9 cellular contexts compared by ENCODE assay signal in the genomic region with DNA sequence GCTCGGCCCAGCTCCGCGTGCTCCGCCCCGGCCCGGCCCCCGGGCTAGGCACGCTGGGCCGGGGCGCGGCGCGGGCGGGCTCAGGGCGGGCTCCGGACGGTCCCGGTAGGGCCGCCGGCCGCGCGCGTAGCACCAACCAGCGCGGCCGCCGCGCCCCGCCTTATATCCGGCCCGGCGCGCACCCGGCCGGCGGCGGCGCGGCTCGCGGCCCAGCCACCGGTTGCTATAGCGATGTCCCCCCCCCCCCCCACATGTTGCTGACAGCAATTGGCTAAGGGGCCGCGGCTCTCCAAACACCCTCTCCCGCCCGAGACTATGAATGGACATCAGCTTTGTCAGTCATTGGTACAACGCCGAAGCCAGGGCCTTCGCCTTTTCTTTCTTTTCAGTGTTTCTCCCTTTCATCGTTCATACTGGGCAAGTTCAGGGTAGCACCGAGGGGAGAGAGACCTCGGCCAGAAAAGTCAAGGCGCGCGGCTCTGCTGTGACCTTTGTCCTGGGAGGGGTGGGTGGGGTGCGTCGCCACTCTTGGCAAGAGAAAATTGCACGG.
DNase-seq lines count a peak whose midpoint lies in the region; ATAC-seq and TF ChIP-seq lines count a peak whose summit lies in the region.
"Had no signal": no experiment of that assay in that cellular context is flagged by ENCODE, and none has a peak within 500 bp of the region (broad histone marks: within the 10 kb centered on the region; RNA-seq: fewer than 3 reads in every experiment).

No MANE protein-coding gene starts in this region.

- no peaks in the 10 kb centered on the region for H3K36me3 Mint-ChIP-seq in mesothelial cell of epicardium
- no peaks in the 10 kb centered on the region for H3K36me3 Mint-ChIP-seq in activated T-helper 1 cell treated with anti-CD3 and anti-CD28 coated beads, Interleukin-12 subunit alpha, Interleukin-12 subunit beta, Interleukin-2, Interleukin-4 antibody, amounts not matched to agents 30 ng/mL and 10 ng/mL and 1 ng/mL, durations not matched to agents 14 hours and 24 hours and 36 hours (ENCODE audit: low read depth)

- peaks cover 2% of the 10 kb centered on the region for H3K4me1 Mint-ChIP-seq in mesothelial cell of epicardium
- no peaks in the 10 kb centered on the region for H3K4me1 Mint-ChIP-seq in activated T-helper 1 cell treated with anti-CD3 and anti-CD28 coated beads, Interleukin-12 subunit alpha, Interleukin-12 subunit beta, Interleukin-2, Interleukin-4 antibody, amounts not matched to agents 30 ng/mL and 10 ng/mL and 1 ng/mL, durations not matched to agents 14 hours and 24 hours and 36 hours (ENCODE audit: low read depth)

- H3K27ac ChIP-seq in transverse colon = peak overlapping the region; percentile 12 to 37 (median 22)
- H3K27ac ChIP-seq: KMS-11 had no signal

- H3K27me3 ChIP-seq in transverse colon = peaks cover 95% of the 10 kb centered on the region

- DNase-seq in ELF-1 (ENCODE audit: low read depth, low spot score) = peak; percentile 81
- DNase-seq in NCI-H2196 treated with DMSO at 0.1 percent for 48 hours (lab: John Stamatoyannopoulos, UW; ENCODE audit: unreplicated experiment) = peak; percentile 54
- DNase-seq in dermis blood vessel endothelial cell = peak; percentile 67
- no peak for DNase-seq in mesothelial cell of epicardium (ENCODE audit: low spot score in 2 of 2, unreplicated experiment in 2 of 2)
- DNase-seq in transverse colon = peak; percentile 21
- no peak for DNase-seq in activated T-helper 1 cell treated with anti-CD3 and anti-CD28 coated beads, Interleukin-12 subunit alpha, Interleukin-12 subunit beta, Interleukin-2, Interleukin-4 antibody, amounts not matched to agents 30 ng/mL and 10 ng/mL and 1 ng/mL, durations not matched to agents 14 hours and 24 hours and 36 hours (ENCODE audit: low spot score)

- WGBS in transverse colon (ENCODE audit: low coverage in 1 of 2), 2 donors = 2% methylated on average over 51 of the region's 60 CpGs; no CpG with 5 or more reads in 1 of the 2 donors

- H3K27ac Mint-ChIP-seq in mesothelial cell of epicardium = no peak overlapping the region
- H3K27ac Mint-ChIP-seq in activated T-helper 1 cell treated with anti-CD3 and anti-CD28 coated beads, Interleukin-12 subunit alpha, Interleukin-12 subunit beta, Interleukin-2, Interleukin-4 antibody, amounts not matched to agents 30 ng/mL and 10 ng/mL and 1 ng/mL, durations not matched to agents 14 hours and 24 hours and 36 hours = no peak overlapping the region

- no peak for TF ChIP-seq POLR2A in transverse colon (IDR thresholded peaks at IDR 0.05)

- intact Hi-C loops in transverse colon (cut with DNase I; ENCODE audit: low total_unique reads) = no loop called here
- intact Hi-C loops in activated T-helper 1 cell treated with anti-CD3 and anti-CD28 coated beads, Interleukin-12 subunit alpha, Interleukin-12 subunit beta, Interleukin-2, Interleukin-4 antibody, amounts not matched to agents 30 ng/mL and 10 ng/mL and 1 ng/mL, durations not matched to agents 14 hours and 24 hours and 36 hours (cut with micrococcal nuclease) = loop anchor here (2.0 to 5.0 kb wide), 2 partner anchors 680 to 1879 kb away; a partner anchor contains a TSS

- ATAC-seq in GM18907 (IDR thresholded peaks at IDR 0.05; ENCODE audit: unreplicated experiment) (no peak), GM18511 (IDR thresholded peaks at IDR 0.05; ENCODE audit: unreplicated experiment) (no peak)

- H3K4me3 ChIP-seq in transverse colon = peak overlapping the region in 3 of 4 donors; percentile 25 to 45 (median 41)

- in situ Hi-C loops in transverse colon (cut with MboI; ENCODE audit: low pct_ligation_motif_present in 1 of 4, low pct_unique_long_range_greater_than_20kb in 1 of 4, low sequenced_read_pairs in 3 of 4) = no loop called here

- H3K36me3 ChIP-seq in transverse colon = no peaks in the 10 kb centered on the region

- no peak for TF ChIP-seq EP300 in transverse colon (IDR thresholded peaks at IDR 0.05; ENCODE audit: low read depth)

- peaks cover 3% of the 10 kb centered on the region for H3K9me3 Mint-ChIP-seq in mesothelial cell of epicardium
- no peaks in the 10 kb centered on the region for H3K9me3 Mint-ChIP-seq in activated T-helper 1 cell treated with anti-CD3 and anti-CD28 coated beads, Interleukin-12 subunit alpha, Interleukin-12 subunit beta, Interleukin-2, Interleukin-4 antibody, amounts not matched to agents 30 ng/mL and 10 ng/mL and 1 ng/mL, durations not matched to agents 14 hours and 24 hours and 36 hours

- peaks cover 82% of the 10 kb centered on the region for H3K27me3 Mint-ChIP-seq in mesothelial cell of epicardium (ENCODE audit: low read depth)
- peaks cover 57% of the 10 kb centered on the region for H3K27me3 Mint-ChIP-seq in activated T-helper 1 cell treated with anti-CD3 and anti-CD28 coated beads, Interleukin-12 subunit alpha, Interleukin-12 subunit beta, Interleukin-2, Interleukin-4 antibody, amounts not matched to agents 30 ng/mL and 10 ng/mL and 1 ng/mL, durations not matched to agents 14 hours and 24 hours and 36 hours (ENCODE audit: insufficient read depth)

- TF ChIP-seq CTCF in mesothelial cell of epicardium (IDR thresholded peaks at IDR 0.05; ENCODE audit: unreplicated experiment) (no peak), transverse colon (IDR thresholded peaks at IDR 0.05) (no peak)

- H3K9me3 ChIP-seq in transverse colon = no peaks in the 10 kb centered on the region

- H3K4me3 Mint-ChIP-seq in mesothelial cell of epicardium = peak overlapping the region; percentile 37
- no peak overlapping the region for H3K4me3 Mint-ChIP-seq in activated T-helper 1 cell treated with anti-CD3 and anti-CD28 coated beads, Interleukin-12 subunit alpha, Interleukin-12 subunit beta, Interleukin-2, Interleukin-4 antibody, amounts not matched to agents 30 ng/mL and 10 ng/mL and 1 ng/mL, durations not matched to agents 14 hours and 24 hours and 36 hours

- H3K4me1 ChIP-seq in transverse colon = peaks cover 0 to 38% (median 30%) of the 10 kb centered on the region in 4 donors

Comparison
In these comparisons a context has a peak if more than half of its experiments do, and no peak if none do; other contexts are left out.
1. DNase-seq: peak in ELF-1 (single experiment), NCI-H2196 treated with DMSO at 0.1 percent for 48 hours (single experiment), dermis blood vessel endothelial cell (single experiment) and transverse colon (single experiment); none in mesothelial cell of epicardium (0 of 2) and activated T-helper 1 cell treated with anti-CD3 and anti-CD28 coated beads, Interleukin-12 subunit alpha, Interleukin-12 subunit beta, Interleukin-2, Interleukin-4 antibody, amounts not matched to agents 30 ng/mL and 10 ng/mL and 1 ng/mL, durations not matched to agents 14 hours and 24 hours and 36 hours (single experiment).